Comparison of ENCODE assay signal across 1 cellular context in the genomic region with DNA sequence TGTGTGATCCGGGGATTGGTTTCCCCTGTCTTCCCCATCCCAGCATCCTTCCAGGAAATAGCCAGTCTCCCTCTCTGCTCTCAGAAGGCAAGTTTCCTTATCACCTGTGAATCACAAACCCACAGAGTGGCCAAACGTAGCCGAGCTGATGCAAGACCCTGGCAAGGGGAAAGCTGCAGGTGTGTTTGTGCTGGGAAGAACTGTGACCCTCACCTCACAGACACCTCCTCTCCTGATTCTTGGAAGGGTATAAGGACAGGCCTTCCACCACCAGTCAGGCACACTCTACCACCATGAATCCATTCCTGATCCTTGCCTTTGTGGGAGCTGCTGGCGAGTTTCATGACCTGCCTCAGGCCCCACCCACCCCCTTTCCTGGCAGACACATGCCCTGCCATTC.
TF ChIP-seq lines count a peak whose summit lies in the region.

Gene PRSS3, plus strand, starts transcription at position 281 of the 400 bp plus-strand sequence. Its CDS starts 13 bp downstream, at position 294.

TF ChIP-seq in HepG2, 621 proteins besides CTCF, POLR2A, EP300 and RAD21 (continued from another document):
- TF ChIP-seq, protein P1, sequence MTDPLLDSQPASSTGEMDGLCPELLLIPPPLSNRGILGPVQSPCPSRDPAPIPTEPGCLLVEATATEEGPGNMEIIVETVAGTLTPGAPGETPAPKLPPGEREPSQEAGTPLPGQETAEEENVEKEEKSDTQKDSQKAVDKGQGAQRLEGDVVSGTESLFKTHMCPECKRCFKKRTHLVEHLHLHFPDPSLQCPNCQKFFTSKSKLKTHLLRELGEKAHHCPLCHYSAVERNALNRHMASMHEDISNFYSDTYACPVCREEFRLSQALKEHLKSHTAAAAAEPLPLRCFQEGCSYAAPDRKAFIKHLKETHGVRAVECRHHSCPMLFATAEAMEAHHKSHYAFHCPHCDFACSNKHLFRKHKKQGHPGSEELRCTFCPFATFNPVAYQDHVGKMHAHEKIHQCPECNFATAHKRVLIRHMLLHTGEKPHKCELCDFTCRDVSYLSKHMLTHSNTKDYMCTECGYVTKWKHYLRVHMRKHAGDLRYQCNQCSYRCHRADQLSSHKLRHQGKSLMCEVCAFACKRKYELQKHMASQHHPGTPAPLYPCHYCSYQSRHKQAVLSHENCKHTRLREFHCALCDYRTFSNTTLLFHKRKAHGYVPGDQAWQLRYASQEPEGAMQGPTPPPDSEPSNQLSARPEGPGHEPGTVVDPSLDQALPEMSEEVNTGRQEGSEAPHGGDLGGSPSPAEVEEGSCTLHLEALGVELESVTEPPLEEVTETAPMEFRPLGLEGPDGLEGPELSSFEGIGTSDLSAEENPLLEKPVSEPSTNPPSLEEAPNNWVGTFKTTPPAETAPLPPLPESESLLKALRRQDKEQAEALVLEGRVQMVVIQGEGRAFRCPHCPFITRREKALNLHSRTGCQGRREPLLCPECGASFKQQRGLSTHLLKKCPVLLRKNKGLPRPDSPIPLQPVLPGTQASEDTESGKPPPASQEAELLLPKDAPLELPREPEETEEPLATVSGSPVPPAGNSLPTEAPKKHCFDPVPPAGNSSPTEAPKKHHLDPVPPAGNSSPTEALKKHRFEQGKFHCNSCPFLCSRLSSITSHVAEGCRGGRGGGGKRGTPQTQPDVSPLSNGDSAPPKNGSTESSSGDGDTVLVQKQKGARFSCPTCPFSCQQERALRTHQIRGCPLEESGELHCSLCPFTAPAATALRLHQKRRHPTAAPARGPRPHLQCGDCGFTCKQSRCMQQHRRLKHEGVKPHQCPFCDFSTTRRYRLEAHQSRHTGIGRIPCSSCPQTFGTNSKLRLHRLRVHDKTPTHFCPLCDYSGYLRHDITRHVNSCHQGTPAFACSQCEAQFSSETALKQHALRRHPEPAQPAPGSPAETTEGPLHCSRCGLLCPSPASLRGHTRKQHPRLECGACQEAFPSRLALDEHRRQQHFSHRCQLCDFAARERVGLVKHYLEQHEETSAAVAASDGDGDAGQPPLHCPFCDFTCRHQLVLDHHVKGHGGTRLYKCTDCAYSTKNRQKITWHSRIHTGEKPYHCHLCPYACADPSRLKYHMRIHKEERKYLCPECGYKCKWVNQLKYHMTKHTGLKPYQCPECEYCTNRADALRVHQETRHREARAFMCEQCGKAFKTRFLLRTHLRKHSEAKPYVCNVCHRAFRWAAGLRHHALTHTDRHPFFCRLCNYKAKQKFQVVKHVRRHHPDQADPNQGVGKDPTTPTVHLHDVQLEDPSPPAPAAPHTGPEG (CRISPR knock-in tag; IDR thresholded peaks at IDR 0.05) = no peak
- TF ChIP-seq GATA4 (IDR thresholded peaks at IDR 0.05; ENCODE audit: borderline replicate concordance, low read depth) = no peak
- TF ChIP-seq ZIK1 (CRISPR knock-in tag; IDR thresholded peaks at IDR 0.05; ENCODE audit: borderline replicate concordance, low read depth) = no peak
- no peak for TF ChIP-seq SIX4 (CRISPR knock-in tag; IDR thresholded peaks at IDR 0.05)
TF ChIP-seq in HepG2: peak in this region for 1.
